Comparison of ENCODE assay signal across 1 cellular context in genomic region chr17:63773272-63774140, GRCh38.
A peak's percentile ranks its signal among the peaks of the same experiment; 100 is the strongest.
TF ChIP-seq lines count a peak whose summit lies in the region.

A gene with protein sequence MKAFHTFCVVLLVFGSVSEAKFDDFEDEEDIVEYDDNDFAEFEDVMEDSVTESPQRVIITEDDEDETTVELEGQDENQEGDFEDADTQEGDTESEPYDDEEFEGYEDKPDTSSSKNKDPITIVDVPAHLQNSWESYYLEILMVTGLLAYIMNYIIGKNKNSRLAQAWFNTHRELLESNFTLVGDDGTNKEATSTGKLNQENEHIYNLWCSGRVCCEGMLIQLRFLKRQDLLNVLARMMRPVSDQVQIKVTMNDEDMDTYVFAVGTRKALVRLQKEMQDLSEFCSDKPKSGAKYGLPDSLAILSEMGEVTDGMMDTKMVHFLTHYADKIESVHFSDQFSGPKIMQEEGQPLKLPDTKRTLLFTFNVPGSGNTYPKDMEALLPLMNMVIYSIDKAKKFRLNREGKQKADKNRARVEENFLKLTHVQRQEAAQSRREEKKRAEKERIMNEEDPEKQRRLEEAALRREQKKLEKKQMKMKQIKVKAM (minus strand): TSS chr17:63773597. CDS start chr17:63766175, 7,422 bp downstream.

TF ChIP-seq in GM23338, 12 proteins besides CTCF, POLR2A, EP300 and RAD21 (continued from another document):
- TF ChIP-seq, protein P1, sequence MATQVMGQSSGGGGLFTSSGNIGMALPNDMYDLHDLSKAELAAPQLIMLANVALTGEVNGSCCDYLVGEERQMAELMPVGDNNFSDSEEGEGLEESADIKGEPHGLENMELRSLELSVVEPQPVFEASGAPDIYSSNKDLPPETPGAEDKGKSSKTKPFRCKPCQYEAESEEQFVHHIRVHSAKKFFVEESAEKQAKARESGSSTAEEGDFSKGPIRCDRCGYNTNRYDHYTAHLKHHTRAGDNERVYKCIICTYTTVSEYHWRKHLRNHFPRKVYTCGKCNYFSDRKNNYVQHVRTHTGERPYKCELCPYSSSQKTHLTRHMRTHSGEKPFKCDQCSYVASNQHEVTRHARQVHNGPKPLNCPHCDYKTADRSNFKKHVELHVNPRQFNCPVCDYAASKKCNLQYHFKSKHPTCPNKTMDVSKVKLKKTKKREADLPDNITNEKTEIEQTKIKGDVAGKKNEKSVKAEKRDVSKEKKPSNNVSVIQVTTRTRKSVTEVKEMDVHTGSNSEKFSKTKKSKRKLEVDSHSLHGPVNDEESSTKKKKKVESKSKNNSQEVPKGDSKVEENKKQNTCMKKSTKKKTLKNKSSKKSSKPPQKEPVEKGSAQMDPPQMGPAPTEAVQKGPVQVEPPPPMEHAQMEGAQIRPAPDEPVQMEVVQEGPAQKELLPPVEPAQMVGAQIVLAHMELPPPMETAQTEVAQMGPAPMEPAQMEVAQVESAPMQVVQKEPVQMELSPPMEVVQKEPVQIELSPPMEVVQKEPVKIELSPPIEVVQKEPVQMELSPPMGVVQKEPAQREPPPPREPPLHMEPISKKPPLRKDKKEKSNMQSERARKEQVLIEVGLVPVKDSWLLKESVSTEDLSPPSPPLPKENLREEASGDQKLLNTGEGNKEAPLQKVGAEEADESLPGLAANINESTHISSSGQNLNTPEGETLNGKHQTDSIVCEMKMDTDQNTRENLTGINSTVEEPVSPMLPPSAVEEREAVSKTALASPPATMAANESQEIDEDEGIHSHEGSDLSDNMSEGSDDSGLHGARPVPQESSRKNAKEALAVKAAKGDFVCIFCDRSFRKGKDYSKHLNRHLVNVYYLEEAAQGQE (IDR thresholded peaks at IDR 0.05; ENCODE audit: unreplicated experiment) = no peak
- TF ChIP-seq, protein P2, sequence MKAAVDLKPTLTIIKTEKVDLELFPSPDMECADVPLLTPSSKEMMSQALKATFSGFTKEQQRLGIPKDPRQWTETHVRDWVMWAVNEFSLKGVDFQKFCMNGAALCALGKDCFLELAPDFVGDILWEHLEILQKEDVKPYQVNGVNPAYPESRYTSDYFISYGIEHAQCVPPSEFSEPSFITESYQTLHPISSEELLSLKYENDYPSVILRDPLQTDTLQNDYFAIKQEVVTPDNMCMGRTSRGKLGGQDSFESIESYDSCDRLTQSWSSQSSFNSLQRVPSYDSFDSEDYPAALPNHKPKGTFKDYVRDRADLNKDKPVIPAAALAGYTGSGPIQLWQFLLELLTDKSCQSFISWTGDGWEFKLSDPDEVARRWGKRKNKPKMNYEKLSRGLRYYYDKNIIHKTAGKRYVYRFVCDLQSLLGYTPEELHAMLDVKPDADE (IDR thresholded peaks at IDR 0.05) = peak; percentile 85
- TF ChIP-seq JUNB (IDR thresholded peaks at IDR 0.05; ENCODE audit: unreplicated experiment) = no peak
